In genomic region chr5:150485770-150486401, GRCh38 we compare ENCODE assay signal across 8 cellular contexts. TPM values are rescaled to one million over a fixed set of nuclear protein-coding genes. Genes with fewer than 3 reads are reported as not detected.
DNase-seq lines count a peak whose midpoint lies in the region; ATAC-seq and TF ChIP-seq lines count a peak whose summit lies in the region.

No MANE protein-coding gene starts in this region.

- H3K36me3 Mint-ChIP-seq in naive thymus-derived CD4-positive, alpha-beta T cell, result no peaks in the 10 kb centered on the region

- no peaks in the 10 kb centered on the region for H3K36me3 ChIP-seq in naive thymus-derived CD4-positive, alpha-beta T cell (ENCODE audit: control insufficient read depth in 2 of 3, insufficient read depth in 3 of 3, low read length in 3 of 3)
- no peaks in the 10 kb centered on the region for H3K36me3 ChIP-seq in tibial artery

- H3K4me1 ChIP-seq in naive thymus-derived CD4-positive, alpha-beta T cell (ENCODE audit: control insufficient read depth in 2 of 2, insufficient read depth in 2 of 2, low read length in 2 of 2), result peaks cover 3 to 5% of the 10 kb centered on the region in 2 donors
- peaks cover 8 to 52% (median 45%) of the 10 kb centered on the region in 4 donors for H3K4me1 ChIP-seq in tibial artery

- peak; percentile 40 for DNase-seq in GM12865 (ENCODE audit: low read depth)
- DNase-seq in HuH-7 (ENCODE audit: low spot score), result peak; percentile 79
- peak; percentile 27 for DNase-seq in activated CD8-positive, alpha-beta memory T cell treated with anti-CD3 and anti-CD28 coated beads, Interleukin-2, amount 50 U/mL, for 4 hours
- peak in 2 of 9 donors; percentile 6 to 40 for DNase-seq in naive thymus-derived CD4-positive, alpha-beta T cell
- DNase-seq in tibial artery, result peak; percentile 67 to 81

- peak overlapping the region; percentile 96 for H3K4me3 ChIP-seq in GM12865 (ENCODE audit: low read depth, low read length)
- peak overlapping the region; percentile 39 for H3K4me3 ChIP-seq in naive thymus-derived CD4-positive, alpha-beta T cell (ENCODE audit: low read length)
- peak overlapping the region; percentile 84 to 96 for H3K4me3 ChIP-seq in tibial artery

- CTCF ChIA-PET in naive thymus-derived CD4-positive, alpha-beta T cell (lab: Charles Lee), result interaction anchor here (0.8 kb wide), 1 partner anchor 14 kb away, joined by 3 read pairs; no protein-coding TSS in a partner anchor

- peak overlapping the region in 3 of 10 donors; percentile 75 to 89 (median 85) for H3K4me3 Mint-ChIP-seq in naive thymus-derived CD4-positive, alpha-beta T cell

- peaks cover 0 to 37% (median 4%) of the 10 kb centered on the region in 5 donors for H3K27me3 Mint-ChIP-seq in naive thymus-derived CD4-positive, alpha-beta T cell

- no peaks in the 10 kb centered on the region for H3K9me3 ChIP-seq in naive thymus-derived CD4-positive, alpha-beta T cell (ENCODE audit: control insufficient read depth in 2 of 3, low read length in 3 of 3)
- H3K9me3 ChIP-seq in tibial artery, result no peaks in the 10 kb centered on the region

- no peaks in the 10 kb centered on the region for H3K9me3 Mint-ChIP-seq in naive thymus-derived CD4-positive, alpha-beta T cell

- TF ChIP-seq CTCF in GM12865 (IDR thresholded peaks at IDR 0.05; ENCODE audit: insufficient read depth, low read depth, low read length, missing control alignments) (no peak), tibial artery (IDR thresholded peaks at IDR 0.05) (no peak)

- peaks cover 7 to 19% (median 13%) of the 10 kb centered on the region in 7 donors for H3K4me1 Mint-ChIP-seq in naive thymus-derived CD4-positive, alpha-beta T cell

- H3K27ac Mint-ChIP-seq in naive thymus-derived CD4-positive, alpha-beta T cell, result no peak overlapping the region

- POLR2A ChIA-PET in naive thymus-derived CD4-positive, alpha-beta T cell (lab: Charles Lee), result interaction anchor here (0.8 to 1.4 kb wide), 2 partner anchors 36 to 215 kb away, joined by 3 read pairs; partner anchors contain the start of gene RBM22

- H3K27me3 ChIP-seq in naive thymus-derived CD4-positive, alpha-beta T cell (ENCODE audit: control insufficient read depth in 2 of 2, insufficient read depth in 2 of 2, low read length in 2 of 2), result no peaks in the 10 kb centered on the region
- no peaks in the 10 kb centered on the region for H3K27me3 ChIP-seq in tibial artery

- peak overlapping the region; percentile 33 for H3K27ac ChIP-seq in naive thymus-derived CD4-positive, alpha-beta T cell (ENCODE audit: low read depth, low read length)
- peak overlapping the region; percentile 92 to 96 for H3K27ac ChIP-seq in tibial artery

- ATAC-seq in esophagus mucosa (peak; percentile 32), HG03457 (IDR thresholded peaks at IDR 0.05; ENCODE audit: unreplicated experiment) (no peak), GM21717 (IDR thresholded peaks at IDR 0.05; ENCODE audit: unreplicated experiment) (no peak)
- peak; percentile 18 for ATAC-seq in naive thymus-derived CD4-positive, alpha-beta T cell

- intact Hi-C loops in naive thymus-derived CD4-positive, alpha-beta T cell (cut with micrococcal nuclease), result loop anchor here in 1 of 2 donors (2.0 kb wide), 2 partner anchors 25 to 35 kb away; no protein-coding TSS in a partner anchor
- intact Hi-C loops in tibial artery (cut with DNase I; ENCODE audit: low total_unique reads), result loop anchor here (5.0 to 10.0 kb wide), 3 partner anchors 34 to 159 kb away; partner anchors contain the start of gene SYNPO

RNA-seq across cellular contexts. Expression of gene NDST1, which starts 22.0 kb away (rescaled TPM):
- 112 TPM for total RNA-seq in esophagus mucosa
- total RNA-seq in naive thymus-derived CD4-positive, alpha-beta T cell, result 10 to 100 TPM in 1 of 5 experiments, 1 to 10 TPM in 4; 1.0 to 17.5 (median 1.6) TPM
- polyA plus RNA-seq in naive thymus-derived CD4-positive, alpha-beta T cell, result 1 to 10 TPM in 1 of 2 donors, under 1 TPM in 1; 0.69 to 1.1 TPM

RNA-seq across cellular contexts. Expression of gene RPS14, which starts 36.3 kb away (rescaled TPM):
- 1,847 TPM for total RNA-seq in esophagus mucosa
- 1,000 to 10,000 TPM; 2,331 to 7,378 (median 6,414) TPM for total RNA-seq in naive thymus-derived CD4-positive, alpha-beta T cell
- over 10,000 TPM in 1 of 2 donors, 1,000 to 10,000 TPM in 1; 8,640 to 11,248 TPM for polyA plus RNA-seq in naive thymus-derived CD4-positive, alpha-beta T cell

Comparison
In these comparisons a context has a peak if more than half of its experiments do, and no peak if none do; other contexts are left out.
1. H3K4me3 ChIP-seq: peak in every context shown above with its lines; median percentile 96 in GM12865; 90 in tibial artery; 39 in naive thymus-derived CD4-positive, alpha-beta T cell.
2. ATAC-seq: peak in esophagus mucosa (single experiment) and naive thymus-derived CD4-positive, alpha-beta T cell (single experiment); none in HG03457 (single experiment) and GM21717 (single experiment).